ENCODE assay signal across 10 cellular contexts in genomic region chr2:177281400-177282021, GRCh38.
DNase-seq lines count a peak whose midpoint lies in the region; ATAC-seq and TF ChIP-seq lines count a peak whose summit lies in the region.
"Had no signal": no experiment of that assay in that cellular context is flagged by ENCODE, and none has a peak within 500 bp of the region (broad histone marks: within the 10 kb centered on the region; RNA-seq: fewer than 3 reads in every experiment).

No MANE protein-coding gene starts in this region.

- no peaks in the 10 kb centered on the region for H3K36me3 Mint-ChIP-seq in memory B cell

- H3K27me3 ChIP-seq in OCI-LY3 (ENCODE audit: low read depth, low read length), result no peaks in the 10 kb centered on the region

- TF ChIP-seq CTCF in HEK293 (tag by site-specific recombination; IDR thresholded peaks at IDR 0.05), result no peak
- no peak for TF ChIP-seq CTCF in OCI-LY3 (IDR thresholded peaks at IDR 0.05; ENCODE audit: low read depth, low read length)

- ATAC-seq in GM18511 (IDR thresholded peaks at IDR 0.05; ENCODE audit: unreplicated experiment) (peak; percentile 75), memory B cell (ENCODE audit: low read depth) (peak; percentile 83)
- ATAC-seq: activated T-cell treated with anti-CD3 and anti-CD28 coated beads, Interleukin-2, amount 50 U/mL, for 4 hours had no signal

- H3K4me1 Mint-ChIP-seq in memory B cell, result peaks cover 19% of the 10 kb centered on the region

- no peaks in the 10 kb centered on the region for H3K79me2 ChIP-seq in OCI-LY3 (ENCODE audit: low read length)

- H3K4me1 ChIP-seq in HEK293 (ENCODE audit: control insufficient read depth, insufficient read depth, low read length), result no peaks in the 10 kb centered on the region
- H3K4me1 ChIP-seq in OCI-LY3 (ENCODE audit: low read length), result peaks cover 39% of the 10 kb centered on the region

- no peak overlapping the region for H3K27ac Mint-ChIP-seq in memory B cell

- no peaks in the 10 kb centered on the region for H3K27me3 Mint-ChIP-seq in memory B cell

- H2AFZ ChIP-seq in OCI-LY3 (ENCODE audit: low read depth, low read length), result peak overlapping the region; percentile 14

- H3K4me3 Mint-ChIP-seq in memory B cell, result no peak overlapping the region
- H3K4me3 Mint-ChIP-seq: activated T-cell treated with anti-CD3 and anti-CD28 coated beads, Interleukin-2, amount 50 U/mL, for 4 hours had no signal

- H3K9ac ChIP-seq in OCI-LY3 (ENCODE audit: low read length), result no peak overlapping the region

- no peaks in the 10 kb centered on the region for H3K36me3 ChIP-seq in HEK293 (ENCODE audit: control insufficient read depth in 2 of 2, insufficient read depth in 1 of 2, low read length in 2 of 2)
- H3K36me3 ChIP-seq in OCI-LY3 (replicated peaks; ENCODE audit: low read depth, low read length), result no peaks in the 10 kb centered on the region

- H4K20me1 ChIP-seq in OCI-LY3 (ENCODE audit: insufficient read depth, low read length), result no peaks in the 10 kb centered on the region

- H3K27ac ChIP-seq in HEK293 (ENCODE audit: extremely low read depth, low read depth, low read length) (no peak overlapping the region), OCI-LY3 (ENCODE audit: low read length) (no peak overlapping the region)

- H3K9me3 ChIP-seq in HEK293 (ENCODE audit: control insufficient read depth, insufficient read depth, low read depth, low read length), result no peaks in the 10 kb centered on the region
- H3K9me3 ChIP-seq in OCI-LY3 (ENCODE audit: insufficient read depth, low read length), result no peaks in the 10 kb centered on the region

- peak overlapping the region; percentile 41 for H3K4me2 ChIP-seq in OCI-LY3 (ENCODE audit: low read length)

- CTCF ChIA-PET in HEK293 (lab: Yijun Ruan, JAX), result interaction anchor here (0.5 to 2.2 kb wide), 4 partner anchors 10 to 54 kb away, joined by 3 to 16 read pairs (median 4); partner anchors contain the start of gene NFE2L2

- H3K4me3 ChIP-seq in HEK293 (ENCODE audit: low read depth, low read length) (no peak overlapping the region), OCI-LY3 (ENCODE audit: low read length) (no peak overlapping the region)

- no peaks in the 10 kb centered on the region for H3K9me3 Mint-ChIP-seq in memory B cell
- H3K9me3 Mint-ChIP-seq: activated T-cell treated with anti-CD3 and anti-CD28 coated beads, Interleukin-2, amount 50 U/mL, for 4 hours had no signal

- DNase-seq in memory B cell (ENCODE audit: low spot score in 2 of 2), result no peak
- no peak for DNase-seq in NCI-H226
- no peak for DNase-seq in activated CD4-positive, alpha-beta T cell treated with anti-CD3 and anti-CD28 coated beads for 4 hours
- DNase-seq in hippocampal formation (lab: John Stamatoyannopoulos, UW), result no peak
- DNase-seq in NCI-H2196 treated with DMSO at 0.1 percent for 48 hours (lab: John Stamatoyannopoulos, UW; ENCODE audit: unreplicated experiment), result no peak
- DNase-seq: activated T-cell treated with anti-CD3 and anti-CD28 coated beads, Interleukin-2, amount 50 U/mL, for 4 hours; retina had no signal

- POLR2A ChIA-PET in HEK293 (lab: Yijun Ruan, JAX), result interaction anchor here (1.5 kb wide), 1 partner anchor 16 kb away, joined by 7 read pairs; the partner anchor contains the start of gene NFE2L2

TF ChIP-seq in HEK293, 187 proteins besides CTCF, POLR2A, EP300 and RAD21:
- TF ChIP-seq PRDM10 (tag by site-specific recombination; IDR thresholded peaks at IDR 0.05), result 0 out of 2 replicates have a peak, but pooled peaks have one; percentile 17
- no peak for TF ChIP-seq ZBTB20 (tag by site-specific recombination; IDR thresholded peaks at IDR 0.05)
- TF ChIP-seq ZNF354C (tag by site-specific recombination; IDR thresholded peaks at IDR 0.05; ENCODE audit: borderline replicate concordance, low read depth), result no peak
